In the genomic region with DNA sequence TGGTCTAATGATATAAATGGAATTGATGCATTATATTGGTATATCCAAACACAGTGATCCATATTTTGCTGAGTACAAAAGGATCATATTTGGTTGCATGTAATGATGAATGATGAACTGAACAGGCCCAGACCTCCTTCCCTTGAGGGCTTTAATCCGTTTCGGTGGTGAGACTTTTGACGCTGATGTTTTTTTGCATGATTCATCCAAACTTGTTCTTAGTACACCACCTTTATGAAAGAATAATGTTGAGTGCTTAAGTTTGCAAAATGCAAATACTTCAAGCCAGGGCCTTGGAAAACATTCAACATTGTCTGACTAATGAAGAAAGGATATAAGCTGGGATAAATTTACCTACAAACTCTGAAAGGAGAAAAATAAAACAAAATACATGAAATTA, we compare ENCODE assay signal across 1 cellular context.
TF ChIP-seq lines count a peak whose summit lies in the region.

No MANE protein-coding gene starts in this region.

TF ChIP-seq in SK-N-SH treated with all-trans-retinoic acid at 6 μM for 48 hours, 23 proteins besides CTCF, POLR2A, EP300 and RAD21 (continued from another document):
- TF ChIP-seq, protein P1, sequence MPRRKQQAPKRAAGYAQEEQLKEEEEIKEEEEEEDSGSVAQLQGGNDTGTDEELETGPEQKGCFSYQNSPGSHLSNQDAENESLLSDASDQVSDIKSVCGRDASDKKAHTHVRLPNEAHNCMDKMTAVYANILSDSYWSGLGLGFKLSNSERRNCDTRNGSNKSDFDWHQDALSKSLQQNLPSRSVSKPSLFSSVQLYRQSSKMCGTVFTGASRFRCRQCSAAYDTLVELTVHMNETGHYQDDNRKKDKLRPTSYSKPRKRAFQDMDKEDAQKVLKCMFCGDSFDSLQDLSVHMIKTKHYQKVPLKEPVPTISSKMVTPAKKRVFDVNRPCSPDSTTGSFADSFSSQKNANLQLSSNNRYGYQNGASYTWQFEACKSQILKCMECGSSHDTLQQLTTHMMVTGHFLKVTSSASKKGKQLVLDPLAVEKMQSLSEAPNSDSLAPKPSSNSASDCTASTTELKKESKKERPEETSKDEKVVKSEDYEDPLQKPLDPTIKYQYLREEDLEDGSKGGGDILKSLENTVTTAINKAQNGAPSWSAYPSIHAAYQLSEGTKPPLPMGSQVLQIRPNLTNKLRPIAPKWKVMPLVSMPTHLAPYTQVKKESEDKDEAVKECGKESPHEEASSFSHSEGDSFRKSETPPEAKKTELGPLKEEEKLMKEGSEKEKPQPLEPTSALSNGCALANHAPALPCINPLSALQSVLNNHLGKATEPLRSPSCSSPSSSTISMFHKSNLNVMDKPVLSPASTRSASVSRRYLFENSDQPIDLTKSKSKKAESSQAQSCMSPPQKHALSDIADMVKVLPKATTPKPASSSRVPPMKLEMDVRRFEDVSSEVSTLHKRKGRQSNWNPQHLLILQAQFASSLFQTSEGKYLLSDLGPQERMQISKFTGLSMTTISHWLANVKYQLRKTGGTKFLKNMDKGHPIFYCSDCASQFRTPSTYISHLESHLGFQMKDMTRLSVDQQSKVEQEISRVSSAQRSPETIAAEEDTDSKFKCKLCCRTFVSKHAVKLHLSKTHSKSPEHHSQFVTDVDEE (CRISPR knock-in tag; IDR thresholded peaks at IDR 0.05), result no peak
- no peak for TF ChIP-seq ESRRG (CRISPR knock-in tag; IDR thresholded peaks at IDR 0.05)
- TF ChIP-seq ZNF70 (CRISPR knock-in tag; IDR thresholded peaks at IDR 0.05), result no peak
- no peak for TF ChIP-seq TOX (CRISPR knock-in tag; IDR thresholded peaks at IDR 0.05; ENCODE audit: borderline replicate concordance)
- no peak for TF ChIP-seq ZC3H10 (CRISPR knock-in tag; IDR thresholded peaks at IDR 0.05)
- TF ChIP-seq ZNF565 (CRISPR knock-in tag; conservative IDR thresholded peaks at IDR 0.05; ENCODE audit: low read depth), result no peak
- no peak for TF ChIP-seq BACH2 (CRISPR knock-in tag; IDR thresholded peaks at IDR 0.05; ENCODE audit: borderline replicate concordance)
